1 cellular context compared by ENCODE assay signal in the genomic region with DNA sequence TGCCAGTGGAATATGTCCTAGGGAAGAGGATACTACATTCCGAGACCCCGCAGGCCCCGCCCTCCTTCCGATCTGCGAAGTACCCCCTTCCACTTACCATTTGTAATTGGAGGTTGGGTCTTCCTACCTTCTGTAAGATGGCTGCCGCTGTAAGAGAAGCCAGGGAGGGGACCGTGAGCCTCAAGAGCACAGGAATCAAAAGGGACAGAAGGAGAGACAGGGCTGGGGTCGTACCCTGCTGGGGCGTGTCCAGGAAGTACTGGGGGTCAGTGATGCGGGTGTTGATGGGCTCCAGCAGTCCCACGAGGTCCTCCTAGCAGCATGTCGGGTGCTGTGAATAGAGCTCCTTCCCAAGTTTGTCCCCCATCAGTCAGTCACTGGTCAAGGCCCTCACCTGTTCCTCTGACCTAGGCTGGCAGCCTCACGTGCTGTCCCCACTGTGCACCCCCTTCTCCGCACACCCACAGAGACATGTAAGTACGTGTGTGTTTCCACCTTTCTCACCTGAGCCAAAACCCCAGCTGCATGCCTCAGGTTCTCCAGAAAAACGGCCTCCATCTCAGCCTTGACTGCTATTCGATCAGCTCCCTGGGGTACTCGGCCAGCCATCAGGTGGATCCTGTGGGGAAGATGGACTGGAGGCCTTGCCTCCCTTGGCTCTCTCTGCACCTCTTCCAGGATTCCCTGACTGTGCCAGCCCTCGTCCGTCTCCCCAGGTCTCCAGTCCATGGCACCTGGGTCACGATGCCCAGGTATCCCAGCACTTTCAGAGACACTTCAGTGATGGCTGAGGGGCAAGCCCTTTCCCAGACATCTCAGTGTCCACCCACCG.
TF ChIP-seq lines count a peak whose summit lies in the region.

No MANE protein-coding gene starts in this region.

TF ChIP-seq in K562, 482 proteins besides CTCF, POLR2A, EP300 and RAD21:
- no peak for TF ChIP-seq MYBL2 (IDR thresholded peaks at IDR 0.05; ENCODE audit: low read depth)
- TF ChIP-seq MYBL2 (CRISPR knock-in tag; IDR thresholded peaks at IDR 0.05; ENCODE audit: borderline replicate concordance): 0 out of 2 replicates have a peak, but pooled peaks have one; percentile 58
- TF ChIP-seq, protein P1, sequence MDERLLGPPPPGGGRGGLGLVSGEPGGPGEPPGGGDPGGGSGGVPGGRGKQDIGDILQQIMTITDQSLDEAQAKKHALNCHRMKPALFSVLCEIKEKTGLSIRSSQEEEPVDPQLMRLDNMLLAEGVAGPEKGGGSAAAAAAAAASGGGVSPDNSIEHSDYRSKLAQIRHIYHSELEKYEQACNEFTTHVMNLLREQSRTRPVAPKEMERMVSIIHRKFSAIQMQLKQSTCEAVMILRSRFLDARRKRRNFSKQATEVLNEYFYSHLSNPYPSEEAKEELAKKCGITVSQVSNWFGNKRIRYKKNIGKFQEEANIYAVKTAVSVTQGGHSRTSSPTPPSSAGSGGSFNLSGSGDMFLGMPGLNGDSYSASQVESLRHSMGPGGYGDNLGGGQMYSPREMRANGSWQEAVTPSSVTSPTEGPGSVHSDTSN (CRISPR knock-in tag; IDR thresholded peaks at IDR 0.05; ENCODE audit: low read depth): no peak
- TF ChIP-seq, protein P1 (tag; conservative IDR thresholded peaks at IDR 0.05; ENCODE audit: low read depth): no peak
TF ChIP-seq in K562: peak in this region for 1.
